23 cellular contexts compared by ENCODE assay signal in the genomic region with DNA sequence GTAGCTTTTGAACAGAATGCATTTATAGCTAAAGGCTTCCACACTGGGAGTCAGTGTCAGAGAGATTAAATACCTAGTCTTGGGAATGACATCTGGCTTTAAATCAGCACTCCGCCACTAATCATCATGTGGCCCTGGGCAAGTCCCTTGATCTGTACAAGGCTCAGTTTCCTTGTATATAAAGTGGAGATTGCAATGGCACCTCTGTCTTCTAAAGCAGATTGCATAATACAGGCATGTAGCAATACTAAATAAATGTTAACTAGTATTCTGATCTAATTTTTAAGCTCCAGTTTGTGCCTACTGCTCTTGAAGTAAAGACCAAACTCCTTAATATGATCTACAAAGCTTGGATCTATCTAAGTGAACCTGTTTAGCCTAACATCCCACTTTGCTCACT.
A peak's percentile ranks its signal among the peaks of the same experiment; 100 is the strongest.
DNase-seq lines count a peak whose midpoint lies in the region; ATAC-seq, FAIRE-seq and TF ChIP-seq lines count a peak whose summit lies in the region.
"Had no signal": no experiment of that assay in that cellular context is flagged by ENCODE, and none has a peak within 500 bp of the region (broad histone marks: within the 10 kb centered on the region; RNA-seq: fewer than 3 reads in every experiment).

No MANE protein-coding gene starts in this region.

- no peak overlapping the region for H3K23ac ChIP-seq in IMR-90 (ENCODE audit: low read depth, low read length)

- H2BK120ac ChIP-seq in IMR-90 (ENCODE audit: low read depth, low read length): no peak overlapping the region

- POLR2A ChIA-PET in A549 (lab: Yijun Ruan, JAX): no interaction called here
- POLR2A ChIA-PET in IMR-90 (lab: Charles Lee; ENCODE audit: unreplicated experiment): no interaction called here

- WGBS in A549 (ENCODE audit: missing lambda C conversion rate): 90% methylated on average over 1 of the region's 1 CpG
- no CpG with 5 or more reads among the region's 1 CpG for WGBS in IMR-90 (ENCODE audit: extremely low coverage in 2 of 2, insufficient read length in 1 of 2), 2 experiments

- H2AK9ac ChIP-seq in IMR-90 (replicated peaks; ENCODE audit: low read depth, low read length, poor library complexity): no peak overlapping the region

- no peak for TF ChIP-seq EP300 in A549 (IDR thresholded peaks at IDR 0.05)

- H2AFZ ChIP-seq in IMR-90 (replicated peaks; ENCODE audit: low read length, poor library complexity): no peak overlapping the region
- no peak overlapping the region for H2AFZ ChIP-seq in astrocyte (ENCODE audit: low read depth, low read length)

- DNase-seq in A549 (ENCODE audit: low read depth in 1 of 2, low spot score in 1 of 2) (no peak), IMR-90 (peak; percentile 17), astrocyte (ENCODE audit: low read depth) (no peak), iris pigment epithelial cell (ENCODE audit: low read depth) (peak; percentile 40), iPS-NIHi7 (ENCODE audit: extremely low spot score) (no peak), T-helper 1 cell (no peak), activated T-cell treated with anti-CD3 and anti-CD28 coated beads for 4 hours (no peak)
- DNase-seq: activated CD4-positive, CD25-positive, alpha-beta regulatory T cell; activated CD8-positive, alpha-beta T cell treated with anti-CD3 and anti-CD28 coated beads, Interleukin-2, amount 10 ng/mL, durations not matched to agents 7 days and 5 days; activated naive CD4-positive, alpha-beta T cell treated with anti-CD3 and anti-CD28 coated beads, Interleukin-2, amount 10 ng/mL, durations not matched to agents 7 days and 5 days; activated T-cell treated with anti-CD3 and anti-CD28 coated beads, Interleukin-2, amount 50 U/mL, for 4 hours; C1 segment of cervical spinal cord; DMS153; GDM1; NCI-H187; NCI-H2227 treated with DMSO at 0.1 percent for 48 hours; NK-92 treated with Interleukin-12 subunit alpha and Interleukin-12 subunit beta, amount 100 ng/mL, for 24 hours; Right ventricle myocardium superior; stimulated activated CD4-positive, alpha-beta T cell treated with anti-CD3 and anti-CD28 coated beads, Interleukin-12 subunit alpha, Interleukin-12 subunit beta, amount 100 ng/mL, for 4 hours; stimulated activated CD8-positive, alpha-beta memory T cell treated with anti-CD3 and anti-CD28 coated beads, Interleukin-4, amount 100 ng/mL, for 48 hours had no signal

- H4K20me1 ChIP-seq in IMR-90 (ENCODE audit: insufficient read depth, low read length) (no peaks in the 10 kb centered on the region), astrocyte (ENCODE audit: insufficient read depth, low read length) (no peaks in the 10 kb centered on the region)

- in situ Hi-C loops in IMR-90 (cut with MboI; ENCODE audit: low sequenced_read_pairs): no loop called here

- no peak overlapping the region for H2AK5ac ChIP-seq in IMR-90 (ENCODE audit: low read depth, low read length)

- no peaks in the 10 kb centered on the region for H3K9me3 Mint-ChIP-seq in astrocyte (ENCODE audit: unreplicated experiment)
- H3K9me3 Mint-ChIP-seq: activated naive CD4-positive, alpha-beta T cell treated with anti-CD3 and anti-CD28 coated beads, Interleukin-2, amount 10 ng/mL, durations not matched to agents 7 days and 5 days; activated T-cell treated with anti-CD3 and anti-CD28 coated beads, Interleukin-2, amount 50 U/mL, for 4 hours had no signal

- H3K36me3 Mint-ChIP-seq in astrocyte (ENCODE audit: low read depth, unreplicated experiment): no peaks in the 10 kb centered on the region
- H3K36me3 Mint-ChIP-seq: activated naive CD4-positive, alpha-beta T cell treated with anti-CD3 and anti-CD28 coated beads, Interleukin-2, amount 10 ng/mL, durations not matched to agents 7 days and 5 days had no signal

- H2BK15ac ChIP-seq in IMR-90 (ENCODE audit: low read depth, low read length): peak overlapping the region; percentile 84; the same call in 1 of the 3 replicates

- no peak overlapping the region for H2BK5ac ChIP-seq in IMR-90 (ENCODE audit: low read depth, low read length, poor library complexity, severe bottlenecking)

- dilution Hi-C loops in IMR-90 (cut with HindIII; ENCODE audit: low sequenced_read_pairs, unreplicated experiment): no loop called here

- no peak overlapping the region for H3K9ac ChIP-seq in IMR-90 (ENCODE audit: low read depth, low read length)
- no peak overlapping the region for H3K9ac ChIP-seq in astrocyte (ENCODE audit: low read length)

- no peak overlapping the region for H3K56ac ChIP-seq in IMR-90 (ENCODE audit: extremely low read depth, insufficient read depth, low read length)

- no peak overlapping the region for H4K8ac ChIP-seq in IMR-90 (ENCODE audit: low read depth in 2 of 2, low read length in 2 of 2)

- TF ChIP-seq CTCF in A549 (IDR thresholded peaks at IDR 0.05): no peak
- TF ChIP-seq CTCF in IMR-90 (conservative IDR thresholded peaks at IDR 0.05; ENCODE audit: low read depth, low read length): no peak
- no peak for TF ChIP-seq CTCF in astrocyte (IDR thresholded peaks at IDR 0.05; ENCODE audit: insufficient read depth, low read depth, low read length)

- H3K27me3 ChIP-seq in IMR-90 (ENCODE audit: control insufficient read depth, insufficient read depth, low read length): no peaks in the 10 kb centered on the region
- H3K27me3 ChIP-seq in astrocyte (ENCODE audit: insufficient read depth, low read length): no peaks in the 10 kb centered on the region
- H3K27me3 ChIP-seq: gastroesophageal sphincter had no signal

- no peak for TF ChIP-seq POLR2A in A549 (IDR thresholded peaks at IDR 0.05; ENCODE audit: low read length)
- no peak for TF ChIP-seq POLR2A in IMR-90 (IDR thresholded peaks at IDR 0.05; ENCODE audit: low read depth, low read length)

- H3K27me3 Mint-ChIP-seq in astrocyte (ENCODE audit: low read depth, unreplicated experiment): peaks cover 6% of the 10 kb centered on the region
- H3K27me3 Mint-ChIP-seq: activated naive CD4-positive, alpha-beta T cell treated with anti-CD3 and anti-CD28 coated beads, Interleukin-2, amount 10 ng/mL, durations not matched to agents 7 days and 5 days had no signal

- H3K27ac ChIP-seq in A549: peak overlapping the region in 1 of 2 experiments; percentile 28; a peak in 1 of 6 replicates
- no peak overlapping the region for H3K27ac ChIP-seq in IMR-90 (ENCODE audit: insufficient read depth, low read length)
- H3K27ac ChIP-seq in astrocyte (ENCODE audit: low read depth, low read length): no peak overlapping the region
- H3K27ac ChIP-seq: gastroesophageal sphincter had no signal

- CTCF ChIA-PET in A549 (lab: Yijun Ruan, JAX): no interaction called here
- CTCF ChIA-PET in IMR-90 (lab: Yijun Ruan, JAX): interaction anchor here (1.0 kb wide), 1 partner anchor 43 kb away, joined by 5 read pairs; no protein-coding TSS in a partner anchor

- H3K4me1 Mint-ChIP-seq in astrocyte (ENCODE audit: low read depth, unreplicated experiment): peaks cover 27% of the 10 kb centered on the region
- H3K4me1 Mint-ChIP-seq: activated naive CD4-positive, alpha-beta T cell treated with anti-CD3 and anti-CD28 coated beads, Interleukin-2, amount 10 ng/mL, durations not matched to agents 7 days and 5 days had no signal

- H3K14ac ChIP-seq in IMR-90 (replicated peaks; ENCODE audit: low read depth, low read length): no peak overlapping the region

- no peak overlapping the region for H4K91ac ChIP-seq in IMR-90 (ENCODE audit: insufficient read depth, low read depth, low read length)

- peak overlapping the region; percentile 68; the same call in 1 of the 2 replicates for H4K5ac ChIP-seq in IMR-90 (ENCODE audit: low read depth, low read length)

- H3K18ac ChIP-seq in IMR-90 (ENCODE audit: low read depth, low read length): peak overlapping the region; percentile 65

- no peak overlapping the region for H3K4me3 ChIP-seq in A549
- H3K4me3 ChIP-seq in IMR-90 (ENCODE audit: insufficient read depth, low read depth, low read length): no peak overlapping the region
- no peak overlapping the region for H3K4me3 ChIP-seq in astrocyte (ENCODE audit: insufficient read depth, low read depth, low read length)
- H3K4me3 ChIP-seq: gastroesophageal sphincter had no signal

- H2BK20ac ChIP-seq in IMR-90 (ENCODE audit: low read depth, low read length): no peak overlapping the region

- H3K79me1 ChIP-seq in IMR-90 (ENCODE audit: low read depth in 1 of 2, low read length in 2 of 2): no peaks in the 10 kb centered on the region

- no peak for ATAC-seq in A549
- no peak; the same call in 1 of the 2 replicates for ATAC-seq in IMR-90 (ENCODE audit: low read depth)
- ATAC-seq in SK-N-SH treated with all-trans-retinoic acid at 6 μM for 48 hours: no peak
- ATAC-seq: activated CD8-positive, alpha-beta T cell treated with anti-CD3 and anti-CD28 coated beads, Interleukin-2, amount 10 ng/mL, durations not matched to agents 7 days and 5 days; activated T-cell treated with anti-CD3 and anti-CD28 coated beads, Interleukin-2, amount 50 U/mL, for 4 hours; gastroesophageal sphincter had no signal

- H3K4me1 ChIP-seq in A549 (peaks cover 26% of the 10 kb centered on the region), IMR-90 (ENCODE audit: control insufficient read depth, insufficient read depth, low read length) (peaks cover 26% of the 10 kb centered on the region), astrocyte (ENCODE audit: insufficient read depth, low read length) (peaks cover 19% of the 10 kb centered on the region)
- H3K4me1 ChIP-seq: gastroesophageal sphincter had no signal

- TF ChIP-seq RAD21 in A549 (conservative IDR thresholded peaks at IDR 0.05 in 1 of 2, IDR thresholded peaks at IDR 0.05 in 1 of 2) (no peak), IMR-90 (IDR thresholded peaks at IDR 0.05; ENCODE audit: low read length) (no peak)

- BruUV-seq in IMR-90 (replicated peaks; lab: Mats Ljungman, UMichigan): no TSS peak

- H3K9me3 ChIP-seq in A549: no peaks in the 10 kb centered on the region
- H3K9me3 ChIP-seq in IMR-90 (ENCODE audit: control insufficient read depth, insufficient read depth, low read length): no peaks in the 10 kb centered on the region
- no peaks in the 10 kb centered on the region for H3K9me3 ChIP-seq in astrocyte (ENCODE audit: insufficient read depth, low read depth, low read length)
- H3K9me3 ChIP-seq: gastroesophageal sphincter had no signal

- peaks cover 8% of the 10 kb centered on the region; the same call in 1 of the 2 replicates for H3K9me1 ChIP-seq in IMR-90 (ENCODE audit: insufficient read depth, low read length)

- H3K4me3 Mint-ChIP-seq in astrocyte (ENCODE audit: unreplicated experiment): no peak overlapping the region
- H3K4me3 Mint-ChIP-seq: activated CD8-positive, alpha-beta T cell treated with anti-CD3 and anti-CD28 coated beads, Interleukin-2, amount 10 ng/mL, durations not matched to agents 7 days and 5 days; activated naive CD4-positive, alpha-beta T cell treated with anti-CD3 and anti-CD28 coated beads, Interleukin-2, amount 10 ng/mL, durations not matched to agents 7 days and 5 days; activated T-cell treated with anti-CD3 and anti-CD28 coated beads, Interleukin-2, amount 50 U/mL, for 4 hours had no signal

- H3K4me2 ChIP-seq in A549 (no peak overlapping the region), IMR-90 (ENCODE audit: low read depth, low read length) (peak overlapping the region; percentile 73), astrocyte (ENCODE audit: low read length) (peak overlapping the region; percentile 21)

- no peak overlapping the region for H3K4ac ChIP-seq in IMR-90 (ENCODE audit: low read depth, low read length)

- H3K27ac Mint-ChIP-seq in astrocyte (ENCODE audit: unreplicated experiment): no peak overlapping the region
- H3K27ac Mint-ChIP-seq: activated CD8-positive, alpha-beta T cell treated with anti-CD3 and anti-CD28 coated beads, Interleukin-2, amount 10 ng/mL, durations not matched to agents 7 days and 5 days; activated naive CD4-positive, alpha-beta T cell treated with anti-CD3 and anti-CD28 coated beads, Interleukin-2, amount 10 ng/mL, durations not matched to agents 7 days and 5 days had no signal

- intact Hi-C loops in IMR-90 (cut with micrococcal nuclease): loop anchor here (10.0 kb wide), 1 partner anchor 245 kb away; the partner anchor contains the start of gene PLPP3

- FAIRE-seq in A549 (lab: Jason Lieb, UNC) (no peak), astrocyte (lab: Jason Lieb, UNC) (no peak)
- FAIRE-seq: urothelium cell line had no signal

- H3K36me3 ChIP-seq in IMR-90 (ENCODE audit: control insufficient read depth, insufficient read depth, low read length) (no peaks in the 10 kb centered on the region), astrocyte (ENCODE audit: insufficient read depth, low read length) (no peaks in the 10 kb centered on the region)
- H3K36me3 ChIP-seq: gastroesophageal sphincter had no signal

- H3K79me2 ChIP-seq in astrocyte (ENCODE audit: insufficient read depth, low read length): no peaks in the 10 kb centered on the region

Comparison
In these comparisons a context has a peak if more than half of its experiments do, and no peak if none do; other contexts are left out.
1. DNase-seq: peak in IMR-90 (single experiment) and iris pigment epithelial cell (single experiment); none in A549 (0 of 2), astrocyte (single experiment), iPS-NIHi7 (single experiment), T-helper 1 cell (0 of 5) and activated T-cell treated with anti-CD3 and anti-CD28 coated beads for 4 hours (single experiment).